Comparison of ENCODE assay signal across 18 cellular contexts in the genomic region with DNA sequence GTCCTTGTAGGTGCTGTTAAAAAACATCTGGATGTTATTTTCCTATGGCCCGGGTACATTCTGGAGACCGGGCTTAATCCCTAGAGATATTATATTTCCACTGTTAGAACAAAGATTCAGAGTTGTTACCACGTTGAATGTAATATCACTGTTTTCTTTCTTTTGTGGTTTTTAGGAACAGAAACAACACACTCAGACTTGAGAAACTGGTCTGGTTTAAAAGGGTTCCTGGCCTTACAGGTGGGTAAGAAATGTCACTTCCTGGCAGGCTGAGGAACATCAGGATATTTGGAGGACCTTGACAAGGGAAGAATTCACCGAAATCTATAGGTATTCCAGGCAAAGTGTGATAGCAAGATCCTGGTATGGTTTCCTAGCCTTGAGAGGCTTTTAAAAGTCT. TPM values are rescaled to one million over a fixed set of nuclear protein-coding genes. Genes with fewer than 3 reads are reported as not detected.
DNase-seq lines count a peak whose midpoint lies in the region; ATAC-seq and TF ChIP-seq lines count a peak whose summit lies in the region.
"Had no signal": no experiment of that assay in that cellular context is flagged by ENCODE, and none has a peak within 500 bp of the region (broad histone marks: within the 10 kb centered on the region; RNA-seq: fewer than 3 reads in every experiment).

No MANE protein-coding gene starts in this region.

- peak overlapping the region; percentile 33 for H3K27ac Mint-ChIP-seq in activated T-cell treated with anti-CD3 and anti-CD28 coated beads, Interleukin-2, amount 50 U/mL, for 24 hours

- DNase-seq in activated T-cell treated with anti-CD3 and anti-CD28 coated beads, Interleukin-2, amount 50 U/mL, for 24 hours, result no peak
- no peak for DNase-seq in activated T-cell treated with anti-CD3 and anti-CD28 coated beads, Interleukin-2, amount 50 U/mL, for 4 hours
- DNase-seq in PC-3 (peak; percentile 51), hepatocyte (ENCODE audit: low spot score) (no peak), HuH-7 (ENCODE audit: low spot score) (no peak), BE2C (no peak)
- DNase-seq: H7, NCI-H1105, NCI-H2081, NCI-H446, NCI-H526, RPMI8226, SHP77 had no signal

- H3K4me3 Mint-ChIP-seq in activated T-cell treated with anti-CD3 and anti-CD28 coated beads, Interleukin-2, amount 50 U/mL, for 24 hours, result no peak overlapping the region
- H3K4me3 Mint-ChIP-seq in activated T-cell treated with anti-CD3 and anti-CD28 coated beads, Interleukin-2, amount 50 U/mL, for 4 hours, result no peak overlapping the region

- peaks cover 36% of the 10 kb centered on the region for H3K36me3 Mint-ChIP-seq in activated T-cell treated with anti-CD3 and anti-CD28 coated beads, Interleukin-2, amount 50 U/mL, for 24 hours (ENCODE audit: low read depth)
- H3K36me3 Mint-ChIP-seq in activated T-cell treated with anti-CD3 and anti-CD28 coated beads, Interleukin-2, amount 50 U/mL, for 4 hours (ENCODE audit: insufficient read depth), result peaks cover 19% of the 10 kb centered on the region

- no peaks in the 10 kb centered on the region for H4K20me1 ChIP-seq in PC-3 (ENCODE audit: low read length)
- H4K20me1 ChIP-seq in hepatocyte (ENCODE audit: insufficient read depth, poor library complexity, severe bottlenecking), result no peaks in the 10 kb centered on the region

- BruUV-seq in PC-3 (replicated peaks; lab: Mats Ljungman, UMichigan), result no TSS peak

- CTCF ChIA-PET in PC-3 (lab: Charles Lee), result interaction anchor here (0.7 kb wide), 1 partner anchor 475 kb away, joined by 12 read pairs; no protein-coding TSS in a partner anchor

- H3K27me3 ChIP-seq in PC-3 (ENCODE audit: low read length) (no peaks in the 10 kb centered on the region), hepatocyte (no peaks in the 10 kb centered on the region), thymus (ENCODE audit: control insufficient read depth, insufficient read depth) (no peaks in the 10 kb centered on the region), BE2C (no peaks in the 10 kb centered on the region)

- H3K9me3 ChIP-seq in PC-3 (ENCODE audit: low read length), result no peaks in the 10 kb centered on the region
- no peaks in the 10 kb centered on the region for H3K9me3 ChIP-seq in hepatocyte (ENCODE audit: low read depth)
- no peaks in the 10 kb centered on the region for H3K9me3 ChIP-seq in thymus (ENCODE audit: control insufficient read depth)
- no peaks in the 10 kb centered on the region; the same call in 1 of the 2 replicates for H3K9me3 ChIP-seq in BE2C

- ATAC-seq in activated T-cell treated with anti-CD3 and anti-CD28 coated beads, Interleukin-2, amount 50 U/mL, for 4 hours, result no peak
- ATAC-seq in PC-3 (no peak), HG03045 (IDR thresholded peaks at IDR 0.05; ENCODE audit: unreplicated experiment) (no peak)

- peaks cover 29% of the 10 kb centered on the region for H3K4me1 Mint-ChIP-seq in activated T-cell treated with anti-CD3 and anti-CD28 coated beads, Interleukin-2, amount 50 U/mL, for 24 hours (ENCODE audit: low read depth)
- peaks cover 9% of the 10 kb centered on the region for H3K4me1 Mint-ChIP-seq in activated T-cell treated with anti-CD3 and anti-CD28 coated beads, Interleukin-2, amount 50 U/mL, for 4 hours (ENCODE audit: low read depth)

- WGBS in hepatocyte (ENCODE audit: low lambda C conversion rate, missing lambda C conversion rate), result 41% methylated on average over 4 of the region's 4 CpGs
- 42% methylated on average over 4 of the region's 4 CpGs for WGBS in thymus

- H2AFZ ChIP-seq in PC-3 (ENCODE audit: low read length) (no peak overlapping the region), hepatocyte (no peak overlapping the region)

- POLR2A ChIA-PET in PC-3 (lab: Charles Lee; ENCODE audit: unreplicated experiment), result interaction anchor here (0.6 kb wide), 1 partner anchor 14 kb away, joined by 3 read pairs; no protein-coding TSS in a partner anchor

- H3K36me3 ChIP-seq in PC-3 (ENCODE audit: low read depth, low read length) (peaks cover 6% of the 10 kb centered on the region; the same call in 1 of the 2 replicates), hepatocyte (replicated peaks; ENCODE audit: insufficient read depth, low read depth) (no peaks in the 10 kb centered on the region), thymus (ENCODE audit: control insufficient read depth, insufficient read depth) (peaks cover 3% of the 10 kb centered on the region), BE2C (no peaks in the 10 kb centered on the region)

- H3K27ac ChIP-seq in PC-3 (ENCODE audit: low read length) (peak overlapping the region; percentile 12), hepatocyte (peak overlapping the region; percentile 17), thymus (ENCODE audit: low read depth) (peak overlapping the region; percentile 46)
- H3K27ac ChIP-seq: 22Rv1, C4-2B, SK-N-MC had no signal

- H3K9me2 ChIP-seq in PC-3 (replicated peaks; ENCODE audit: low read length), result no peaks in the 10 kb centered on the region
- no peaks in the 10 kb centered on the region for H3K9me2 ChIP-seq in hepatocyte (replicated peaks; ENCODE audit: insufficient read depth)

- no peaks in the 10 kb centered on the region for H3F3A ChIP-seq in PC-3 (ENCODE audit: low read length, unreplicated experiment)

- H3K4me1 ChIP-seq in PC-3 (ENCODE audit: insufficient read depth, low read length) (peaks cover 42% of the 10 kb centered on the region), hepatocyte (ENCODE audit: insufficient read depth) (peaks cover 12% of the 10 kb centered on the region), thymus (ENCODE audit: control insufficient read depth, insufficient read depth, low read length) (peaks cover 8% of the 10 kb centered on the region), BE2C (no peaks in the 10 kb centered on the region)

- no peak overlapping the region for H3K9ac ChIP-seq in PC-3 (ENCODE audit: low read length)

- H3K27me3 Mint-ChIP-seq in activated T-cell treated with anti-CD3 and anti-CD28 coated beads, Interleukin-2, amount 50 U/mL, for 24 hours, result no peaks in the 10 kb centered on the region
- H3K27me3 Mint-ChIP-seq in activated T-cell treated with anti-CD3 and anti-CD28 coated beads, Interleukin-2, amount 50 U/mL, for 4 hours (ENCODE audit: low read depth), result no peaks in the 10 kb centered on the region

- H3K4me2 ChIP-seq in PC-3 (ENCODE audit: low read length), result peak overlapping the region; percentile 27
- no peak overlapping the region for H3K4me2 ChIP-seq in hepatocyte

- peaks cover 84% of the 10 kb centered on the region for H3K79me2 ChIP-seq in PC-3 (ENCODE audit: low read length)
- peaks cover 25% of the 10 kb centered on the region for H3K79me2 ChIP-seq in hepatocyte

- intact Hi-C loops in PC-3 (cut with micrococcal nuclease), result no loop called here

- H3K9me3 Mint-ChIP-seq in activated T-cell treated with anti-CD3 and anti-CD28 coated beads, Interleukin-2, amount 50 U/mL, for 24 hours, result no peaks in the 10 kb centered on the region
- H3K9me3 Mint-ChIP-seq in activated T-cell treated with anti-CD3 and anti-CD28 coated beads, Interleukin-2, amount 50 U/mL, for 4 hours, result peaks cover 8% of the 10 kb centered on the region

- H3K4me3 ChIP-seq in PC-3 (ENCODE audit: low read length), result no peak overlapping the region
- no peak overlapping the region for H3K4me3 ChIP-seq in hepatocyte
- H3K4me3 ChIP-seq in thymus (ENCODE audit: low read length), result no peak overlapping the region
- H3K4me3 ChIP-seq in BE2C (ENCODE audit: low read depth, low read length), result no peak overlapping the region
- H3K4me3 ChIP-seq: SK-N-MC had no signal

- no peak for TF ChIP-seq CTCF in PC-3 (conservative IDR thresholded peaks at IDR 0.05; ENCODE audit: low read depth, low read length)
- no peak for TF ChIP-seq CTCF in hepatocyte (IDR thresholded peaks at IDR 0.05; ENCODE audit: poor library complexity)
- TF ChIP-seq CTCF in BE2C (IDR thresholded peaks at IDR 0.05; ENCODE audit: low read depth, low read length), result no peak

RNA-seq across cellular contexts. Expression of gene ANXA2R, which starts 10.3 kb away (rescaled TPM):
- total RNA-seq in activated T-cell treated with anti-CD3 and anti-CD28 coated beads, Interleukin-2, amount 50 U/mL, for 4 hours, result 1 to 10 TPM; 2.6 to 4.0 (median 3.5) TPM
- total RNA-seq in PC-3 (2014; rRNA removed) (4.8 and 8.9 TPM in 2 replicates), hepatocyte (0.93 and 4.4 TPM in 2 replicates)
- polyA plus RNA-seq in hepatocyte (3.2 and 4.5 TPM in 2 replicates), thymus (68.7 TPM)
- 7.1 TPM for polyA plus RNA-seq in BE2C (2012; ENCODE audit: insufficient read depth, insufficient read length, low read depth)
